8 cellular contexts compared by ENCODE assay signal in genomic region chr1:77300566-77300965, GRCh38. TPM values are rescaled to one million over a fixed set of nuclear protein-coding genes. Genes with fewer than 3 reads are reported as not detected.
"Had no signal": no experiment of that assay in that cellular context is flagged by ENCODE, and none has a peak within 500 bp of the region (broad histone marks: within the 10 kb centered on the region; RNA-seq: fewer than 3 reads in every experiment).

No MANE protein-coding gene starts in this region.

- H3K27ac Mint-ChIP-seq: IgD-negative memory B cell had no signal

- H3K4me1 ChIP-seq: HAP-1 had no signal

- H3K9me3 ChIP-seq: HAP-1 had no signal

- H3K4me3 ChIP-seq: GM23248, HAP-1 had no signal

- H3K36me3 Mint-ChIP-seq: IgD-negative memory B cell had no signal

- H3K4me3 Mint-ChIP-seq: IgD-negative memory B cell had no signal

- H3K27ac ChIP-seq: GM23248, HL-60 had no signal

- ATAC-seq: HCT116, HepG2 had no signal

- H3K36me3 ChIP-seq: HAP-1 had no signal

- DNase-seq: GM23248, GOT3, H7 had no signal

- H3K4me1 Mint-ChIP-seq: IgD-negative memory B cell had no signal

RNA-seq across cellular contexts. Expression of gene AK5, which starts 18.7 kb away (rescaled TPM):
- total RNA-seq: HepG2 had no signal
- polyA plus RNA-seq: HepG2 had no signal
